Comparison of ENCODE assay signal across 2 cellular contexts in genomic region chr3:58564054-58564453, GRCh38.
A peak's percentile ranks its signal among the peaks of the same experiment; 100 is the strongest.
TF ChIP-seq lines count a peak whose summit lies in the region.

No MANE protein-coding gene starts in this region.

TF ChIP-seq in IMR-90, 13 proteins besides CTCF, POLR2A, EP300 and RAD21:
- TF ChIP-seq NFE2L2 (IDR thresholded peaks at IDR 0.05; ENCODE audit: low read depth, low read length) (no peak), CHD1 (IDR thresholded peaks at IDR 0.05; ENCODE audit: low read depth, low read length) (no peak), SMC3 (IDR thresholded peaks at IDR 0.05; ENCODE audit: low read depth, low read length) (no peak), MAFK (IDR thresholded peaks at IDR 0.05; ENCODE audit: low read depth, low read length) (no peak), FOS (IDR thresholded peaks at IDR 0.05; ENCODE audit: low read depth, low read length) (no peak), USF2 (IDR thresholded peaks at IDR 0.05; ENCODE audit: low read depth, low read length) (no peak), RCOR1 (IDR thresholded peaks at IDR 0.05; ENCODE audit: insufficient replicate concordance, low read length) (no peak), CEBPB (IDR thresholded peaks at IDR 0.05; ENCODE audit: low read depth, low read length) (no peak), BHLHE40 (IDR thresholded peaks at IDR 0.05; ENCODE audit: low read depth, low read length) (no peak), RFX5 (IDR thresholded peaks at IDR 0.05; ENCODE audit: low read depth, low read length) (no peak), MXI1 (IDR thresholded peaks at IDR 0.05; ENCODE audit: borderline replicate concordance, low read depth, low read length) (no peak), MAZ (IDR thresholded peaks at IDR 0.05; ENCODE audit: borderline replicate concordance, low read depth, low read length) (no peak), ELK1 (IDR thresholded peaks at IDR 0.05; ENCODE audit: borderline replicate concordance, low read depth, low read length) (no peak)
TF ChIP-seq in IMR-90: peak in this region for 0.

TF ChIP-seq in K562, 482 proteins besides CTCF, POLR2A, EP300 and RAD21:
- TF ChIP-seq MIER1 (IDR thresholded peaks at IDR 0.05; ENCODE audit: low read depth) (no peak), RBM25 (IDR thresholded peaks at IDR 0.05; ENCODE audit: low read depth, low read length, severe bottlenecking) (peak; percentile 72)
